12 cellular contexts compared by ENCODE assay signal in the genomic region with DNA sequence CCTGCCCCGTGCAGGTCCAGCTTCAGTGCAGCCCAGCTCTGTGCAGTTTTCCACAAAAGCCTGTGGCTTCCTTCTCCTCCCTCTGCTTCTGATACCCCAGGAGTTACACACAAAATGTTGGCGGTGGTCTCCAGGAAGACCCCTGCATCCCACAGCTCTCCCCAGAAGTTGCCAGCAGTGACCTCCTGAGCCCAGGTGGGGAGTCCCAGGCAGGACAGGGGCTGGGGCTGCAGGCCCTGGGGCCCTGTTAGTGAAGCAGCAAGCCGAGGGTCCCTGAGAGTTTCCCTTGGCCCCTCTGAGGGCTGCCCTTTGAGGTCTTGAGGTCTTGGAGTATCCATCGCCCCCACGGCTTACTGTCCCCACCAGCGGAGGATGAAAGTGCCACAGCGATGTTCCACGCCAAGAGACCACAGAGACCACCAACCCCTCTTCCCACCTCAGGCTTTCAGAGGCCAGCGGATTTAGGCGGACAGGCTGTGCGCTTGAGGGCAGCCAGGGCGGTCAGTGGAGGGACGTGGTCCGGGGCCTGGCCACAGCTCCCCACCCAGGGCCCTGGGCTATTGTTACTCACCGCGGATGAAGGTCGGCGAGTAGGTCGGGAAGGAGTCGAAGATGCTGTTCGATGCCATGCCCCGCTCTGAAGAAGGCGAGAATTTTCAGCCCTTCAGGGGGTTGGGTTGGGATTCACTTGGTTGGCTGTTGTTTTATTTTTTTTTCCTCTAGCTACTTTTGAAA. TPM values are rescaled to one million over a fixed set of nuclear protein-coding genes. Genes with fewer than 3 reads are reported as not detected.
DNase-seq lines count a peak whose midpoint lies in the region; FAIRE-seq and TF ChIP-seq lines count a peak whose summit lies in the region.
"Had no signal": no experiment of that assay in that cellular context is flagged by ENCODE, and none has a peak within 500 bp of the region (broad histone marks: within the 10 kb centered on the region; RNA-seq: fewer than 3 reads in every experiment).

No MANE protein-coding gene starts in this region.

- H3K4me2 ChIP-seq in KMS-11 (peak overlapping the region; percentile 94), astrocyte (ENCODE audit: low read length) (peak overlapping the region; percentile 50), neuronal stem cell (ENCODE audit: insufficient read depth, low read length, poor library complexity, severe bottlenecking) (no peak overlapping the region)

- H3K79me2 ChIP-seq in KMS-11 (ENCODE audit: insufficient read depth, low read depth) (no peaks in the 10 kb centered on the region), astrocyte (ENCODE audit: insufficient read depth, low read length) (no peaks in the 10 kb centered on the region)

- peak overlapping the region; percentile 91 to 98 (median 95) for H3K27ac Mint-ChIP-seq in CD8-positive, alpha-beta memory T cell
- peak overlapping the region; percentile 92 for H3K27ac Mint-ChIP-seq in astrocyte (ENCODE audit: unreplicated experiment)
- H3K27ac Mint-ChIP-seq in glutamatergic neuron (ENCODE audit: unreplicated experiment) = no peak overlapping the region

- no peak for TF ChIP-seq POLR2A in ovary (IDR thresholded peaks at IDR 0.05)

- no peaks in the 10 kb centered on the region for H3K36me3 ChIP-seq in CD8-positive, alpha-beta memory T cell (ENCODE audit: insufficient read depth, low read length)
- no peaks in the 10 kb centered on the region for H3K36me3 ChIP-seq in KMS-11 (ENCODE audit: insufficient read depth)
- H3K36me3 ChIP-seq in astrocyte (ENCODE audit: insufficient read depth, low read length) = no peaks in the 10 kb centered on the region
- H3K36me3 ChIP-seq in neuronal stem cell (replicated peaks in 1 of 2; ENCODE audit: control insufficient read depth in 2 of 2, insufficient read depth in 2 of 2, low read length in 2 of 2) = no peaks in the 10 kb centered on the region
- no peaks in the 10 kb centered on the region for H3K36me3 ChIP-seq in ovary

- intact Hi-C loops in ovary (cut with DNase I) = no loop called here

- no peaks in the 10 kb centered on the region for H4K20me1 ChIP-seq in KMS-11 (ENCODE audit: insufficient read depth)
- H4K20me1 ChIP-seq in astrocyte (ENCODE audit: insufficient read depth, low read length) = no peaks in the 10 kb centered on the region

- no peak overlapping the region for H4K8ac ChIP-seq in neuronal stem cell (ENCODE audit: low read depth, low read length)

- H2BK12ac ChIP-seq in neuronal stem cell (ENCODE audit: low read length) = no peak overlapping the region

- H3K79me1 ChIP-seq in neuronal stem cell (ENCODE audit: low read depth, low read length) = no peaks in the 10 kb centered on the region

- H3K23ac ChIP-seq in neuronal stem cell (ENCODE audit: low read depth, low read length, poor library complexity) = no peak overlapping the region

- H3K4me1 ChIP-seq in CD8-positive, alpha-beta memory T cell (ENCODE audit: insufficient read depth, low read length) = peaks cover 45% of the 10 kb centered on the region
- H3K4me1 ChIP-seq in KMS-11 (ENCODE audit: low read depth, poor library complexity, severe bottlenecking) (peaks cover 35% of the 10 kb centered on the region), astrocyte (ENCODE audit: insufficient read depth, low read length) (peaks cover 36% of the 10 kb centered on the region), neuronal stem cell (ENCODE audit: control insufficient read depth in 2 of 2, insufficient read depth in 1 of 2, low read depth in 1 of 2, low read length in 2 of 2) (peaks cover 0 to 3% of the 10 kb centered on the region in 2 donors), ovary (ENCODE audit: insufficient read depth) (no peaks in the 10 kb centered on the region)

- CTCF ChIA-PET in CD8-positive, alpha-beta memory T cell (lab: Charles Lee) = interaction anchor here (0.8 to 12.4 kb wide), 35 partner anchors 8 to 184 kb away, joined by 3 to 205 read pairs (median 6); a partner anchor contains a TSS

- no peaks in the 10 kb centered on the region for H3K27me3 ChIP-seq in CD8-positive, alpha-beta memory T cell (ENCODE audit: insufficient read depth, low read length, poor library complexity, severe bottlenecking)
- H3K27me3 ChIP-seq in KMS-11 (ENCODE audit: insufficient read depth, low read depth) (no peaks in the 10 kb centered on the region), astrocyte (ENCODE audit: insufficient read depth, low read length) (peaks cover 3% of the 10 kb centered on the region), neuronal stem cell (ENCODE audit: control insufficient read depth in 3 of 3, insufficient read depth in 3 of 3, low read depth in 1 of 3, low read length in 3 of 3) (peaks cover 0 to 29% (median 0%) of the 10 kb centered on the region in 3 experiments), ovary (no peaks in the 10 kb centered on the region)

- no peaks in the 10 kb centered on the region for H3K9me3 ChIP-seq in CD8-positive, alpha-beta memory T cell (ENCODE audit: low read length)
- H3K9me3 ChIP-seq in astrocyte (ENCODE audit: insufficient read depth, low read depth, low read length) (no peaks in the 10 kb centered on the region), neuronal stem cell (replicated peaks in 1 of 2; ENCODE audit: control insufficient read depth in 2 of 2, insufficient read depth in 1 of 2, low read depth in 1 of 2, low read length in 2 of 2) (no peaks in the 10 kb centered on the region), ovary (no peaks in the 10 kb centered on the region)

- peak overlapping the region; percentile 64; the same call in 1 of the 2 replicates for H2AFZ ChIP-seq in KMS-11 (ENCODE audit: low read depth)
- no peak overlapping the region for H2AFZ ChIP-seq in astrocyte (ENCODE audit: low read depth, low read length)
- no peak overlapping the region for H2AFZ ChIP-seq in neuronal stem cell (ENCODE audit: low read length)

- no peak overlapping the region for H3K14ac ChIP-seq in neuronal stem cell (ENCODE audit: low read length)

- H3K9ac ChIP-seq in KMS-11 (peak overlapping the region; percentile 73; the same call in 1 of the 2 replicates), astrocyte (ENCODE audit: low read length) (peak overlapping the region; percentile 42), neuronal stem cell (ENCODE audit: low read depth, low read length, poor library complexity) (no peak overlapping the region)

- peaks cover 0 to 4% (median 2%) of the 10 kb centered on the region in 5 donors for H3K9me3 Mint-ChIP-seq in CD8-positive, alpha-beta memory T cell
- peaks cover 3% of the 10 kb centered on the region for H3K9me3 Mint-ChIP-seq in astrocyte (ENCODE audit: unreplicated experiment)
- peaks cover 5% of the 10 kb centered on the region for H3K9me3 Mint-ChIP-seq in glutamatergic neuron (ENCODE audit: unreplicated experiment)

- peaks cover 0 to 38% (median 0%) of the 10 kb centered on the region in 3 donors for H3K36me3 Mint-ChIP-seq in CD8-positive, alpha-beta memory T cell
- H3K36me3 Mint-ChIP-seq in astrocyte (ENCODE audit: low read depth, unreplicated experiment) (no peaks in the 10 kb centered on the region), glutamatergic neuron (ENCODE audit: unreplicated experiment) (peaks cover 4% of the 10 kb centered on the region)

- peak overlapping the region; percentile 53 for H3K27ac ChIP-seq in CD8-positive, alpha-beta memory T cell (ENCODE audit: low read depth, low read length)
- H3K27ac ChIP-seq in KMS-11 (peak overlapping the region; percentile 92), astrocyte (ENCODE audit: low read depth, low read length) (peak overlapping the region; percentile 61), neuronal stem cell (replicated peaks; ENCODE audit: low read length) (no peak overlapping the region), ovary (no peak overlapping the region)
- H3K27ac ChIP-seq: VCaP had no signal

- FAIRE-seq in astrocyte (lab: Jason Lieb, UNC) = no peak
- FAIRE-seq in RCC 7860 (lab: Jason Lieb, UNC) = no peak
- FAIRE-seq: islet of Langerhans had no signal

- DNase-seq in CD8-positive, alpha-beta memory T cell = no peak
- DNase-seq in astrocyte (ENCODE audit: low read depth) (no peak), neuronal stem cell (ENCODE audit: low spot score) (no peak), RCC 7860 (ENCODE audit: low spot score) (no peak), glutamatergic neuron (no peak), ovary (no peak)
- DNase-seq in stimulated activated CD4-positive, alpha-beta T cell treated with anti-CD3 and anti-CD28 coated beads, Interleukin-2, amount 100 ng/mL, for 24 hours = no peak
- DNase-seq: foreskin fibroblast, NCI-H345 had no signal

- H2BK120ac ChIP-seq in neuronal stem cell (ENCODE audit: low read depth, low read length) = no peak overlapping the region

- H2AK5ac ChIP-seq in neuronal stem cell (ENCODE audit: low read depth, low read length) = peak overlapping the region; percentile 28

- TF ChIP-seq CTCF in KMS-11 (conservative IDR thresholded peaks at IDR 0.05; ENCODE audit: low read depth, low read length) (no peak), astrocyte (IDR thresholded peaks at IDR 0.05; ENCODE audit: insufficient read depth, low read depth, low read length) (no peak), glutamatergic neuron (IDR thresholded peaks at IDR 0.05; ENCODE audit: partially characterized antibody, unreplicated experiment) (no peak), ovary (IDR thresholded peaks at IDR 0.05) (no peak)

- no CpG with 5 or more reads among the region's 23 CpGs for WGBS in neuronal stem cell (ENCODE audit: extremely low coverage in 2 of 2, insufficient read length in 2 of 2, insufficient replicate concordance in 1 of 2), 2 donors
- 86 to 88% (median 87%) methylated on average over 23 of the region's 23 CpGs for WGBS in ovary, 3 donors

- H3K18ac ChIP-seq in neuronal stem cell (ENCODE audit: low read length) = peak overlapping the region; percentile 55

- POLR2A ChIA-PET in CD8-positive, alpha-beta memory T cell (lab: Charles Lee) = interaction anchor here (0.7 to 4.8 kb wide), 26 partner anchors 8 to 283 kb away, joined by 3 to 38 read pairs (median 6); a partner anchor contains a TSS

- no peak for TF ChIP-seq EP300 in ovary (IDR thresholded peaks at IDR 0.05)

- peak overlapping the region; percentile 56 for H2BK5ac ChIP-seq in neuronal stem cell (ENCODE audit: low read length)

- no peak overlapping the region for H3K4ac ChIP-seq in neuronal stem cell (ENCODE audit: low read length)

- peaks cover 68 to 84% (median 71%) of the 10 kb centered on the region in 3 donors for H3K4me1 Mint-ChIP-seq in CD8-positive, alpha-beta memory T cell
- peaks cover 17% of the 10 kb centered on the region for H3K4me1 Mint-ChIP-seq in astrocyte (ENCODE audit: low read depth, unreplicated experiment)
- H3K4me1 Mint-ChIP-seq in glutamatergic neuron (ENCODE audit: low read depth, unreplicated experiment) = no peaks in the 10 kb centered on the region

- peak overlapping the region; percentile 43 for H3K4me3 ChIP-seq in CD8-positive, alpha-beta memory T cell (ENCODE audit: low read length)
- peak overlapping the region; percentile 63 for H3K4me3 ChIP-seq in KMS-11 (IDR thresholded peaks at IDR 0.05; ENCODE audit: insufficient read depth, low read depth, low read length)
- no peak overlapping the region for H3K4me3 ChIP-seq in astrocyte (ENCODE audit: insufficient read depth, low read depth, low read length)
- no peak overlapping the region for H3K4me3 ChIP-seq in neuronal stem cell (ENCODE audit: low read length in 2 of 2)
- H3K4me3 ChIP-seq in ovary = no peak overlapping the region

- peaks cover 0 to 3% of the 10 kb centered on the region in 2 donors for H3K27me3 Mint-ChIP-seq in CD8-positive, alpha-beta memory T cell
- peaks cover 23% of the 10 kb centered on the region for H3K27me3 Mint-ChIP-seq in astrocyte (ENCODE audit: low read depth, unreplicated experiment)
- peaks cover 8% of the 10 kb centered on the region for H3K27me3 Mint-ChIP-seq in glutamatergic neuron (ENCODE audit: unreplicated experiment)

- no peak overlapping the region for H4K91ac ChIP-seq in neuronal stem cell (ENCODE audit: low read depth, low read length, poor library complexity)

- H3K4me3 Mint-ChIP-seq in CD8-positive, alpha-beta memory T cell = peak overlapping the region; percentile 77 to 94 (median 88)
- no peak overlapping the region for H3K4me3 Mint-ChIP-seq in astrocyte (ENCODE audit: unreplicated experiment)
- H3K4me3 Mint-ChIP-seq in glutamatergic neuron (ENCODE audit: unreplicated experiment) = no peak overlapping the region

- H2BK15ac ChIP-seq in neuronal stem cell (ENCODE audit: low read length) = no peak overlapping the region

RNA-seq across cellular contexts. Expression of a gene that starts 34.0 kb away (rescaled TPM):
- total RNA-seq in CD8-positive, alpha-beta memory T cell = 100 to 1,000 TPM; 218 to 241 TPM
- polyA plus RNA-seq in CD8-positive, alpha-beta memory T cell = 107 TPM
- 2.1 and 2.5 TPM in 2 replicates for total RNA-seq in astrocyte
- polyA plus RNA-seq in neuronal stem cell (2013, experiment 1 of 2) = 0.15 TPM
- polyA plus RNA-seq in neuronal stem cell (2013, experiment 2 of 2) = 0.25 TPM
- total RNA-seq in glutamatergic neuron (ENCODE audit: unreplicated experiment) = 0.15 TPM
- 1 to 10 TPM in 1 of 7 donors, under 1 TPM in 6; 0.23 to 1.3 (median 0.83) TPM for total RNA-seq in ovary
- polyA plus RNA-seq in ovary = 1 to 10 TPM in 1 of 2 donors, under 1 TPM in 1; 0.30 to 1.9 TPM

Comparison
In these comparisons a context has a peak if more than half of its experiments do, and no peak if none do; other contexts are left out.
1. H3K27ac ChIP-seq: peak in CD8-positive, alpha-beta memory T cell (single experiment), KMS-11 (single experiment) and astrocyte (single experiment); none in neuronal stem cell (single experiment) and ovary (0 of 2).
2. H3K4me3 ChIP-seq: peak in CD8-positive, alpha-beta memory T cell (single experiment) and KMS-11 (single experiment); none in astrocyte (single experiment), neuronal stem cell (0 of 2) and ovary (single experiment).
3. H3K4me3 Mint-ChIP-seq: peak in CD8-positive, alpha-beta memory T cell (7 of 7); none in astrocyte (single experiment) and glutamatergic neuron (single experiment).
4. RNA of a gene that starts 34.0 kb away (total RNA-seq): 218 to 241 TPM in CD8-positive, alpha-beta memory T cell; 2.1 to 2.5 TPM in astrocyte, 0.23 to 1.3 TPM in ovary and 0.15 TPM in glutamatergic neuron (single experiment); every median in the first group is over 10 times any median in the second.